In genomic region chr6:57252137-57252536, GRCh38 we compare ENCODE assay signal across 18 cellular contexts.
"Had no signal": no experiment of that assay in that cellular context is flagged by ENCODE, and none has a peak within 500 bp of the region (broad histone marks: within the 10 kb centered on the region; RNA-seq: fewer than 3 reads in every experiment).

No MANE protein-coding gene starts in this region.

- ATAC-seq: activated CD4-positive, alpha-beta T cell treated with anti-CD3 and anti-CD28 coated beads for 36 hours; activated CD8-positive, alpha-beta memory T cell treated with anti-CD3 and anti-CD28 coated beads, Interleukin-2, amount 10 ng/mL, durations not matched to agents 7 days and 5 days; left colon; lower lobe of right lung; T-cell had no signal

- H3K9me3 ChIP-seq: heart right ventricle, lower lobe of right lung, pancreas had no signal

- H3K36me3 ChIP-seq: heart right ventricle, lower lobe of right lung, pancreas, WERI-Rb-1 had no signal

- H3K4me3 ChIP-seq: heart right ventricle, lower lobe of right lung, pancreas had no signal

- DNase-seq: activated CD4-positive, alpha-beta memory T cell treated with anti-CD3 and anti-CD28 coated beads for 36 hours; activated CD4-positive, alpha-beta T cell treated with anti-CD3 and anti-CD28 coated beads for 36 hours; activated CD8-positive, alpha-beta memory T cell treated with anti-CD3 and anti-CD28 coated beads, Interleukin-2, amount 10 ng/mL, durations not matched to agents 7 days and 5 days; activated naive CD4-positive, alpha-beta T cell treated with anti-CD3 and anti-CD28 coated beads, Interleukin-2, amount 50 U/mL, for 16 hours; activated T-cell treated with anti-CD3 and anti-CD28 coated beads, Interleukin-2, amount 50 U/mL, for 1 hour; caudate nucleus; effector memory CD4-positive, alpha-beta T cell; heart right ventricle; left colon; lower lobe of right lung; naive B cell; pancreas; small intestine; stimulated activated CD4-positive, alpha-beta T cell treated with anti-CD3 and anti-CD28 coated beads, Interleukin-4, amount 100 ng/mL, for 24 hours; stimulated activated naive CD4-positive, alpha-beta T cell; T-cell; T1000; WERI-Rb-1 had no signal

- H3K4me1 ChIP-seq: lower lobe of right lung, pancreas had no signal

- H3K27me3 ChIP-seq: heart right ventricle, pancreas had no signal

- H3K27ac ChIP-seq: lower lobe of right lung, pancreas, WERI-Rb-1 had no signal
